In genomic region chr1:24005163-24005562, GRCh38 we compare ENCODE assay signal across 22 cellular contexts. TPM values are rescaled to one million over a fixed set of nuclear protein-coding genes. Genes with fewer than 3 reads are reported as not detected.
DNase-seq lines count a peak whose midpoint lies in the region; ATAC-seq, FAIRE-seq and TF ChIP-seq lines count a peak whose summit lies in the region.
"Had no signal": no experiment of that assay in that cellular context is flagged by ENCODE, and none has a peak within 500 bp of the region (broad histone marks: within the 10 kb centered on the region; RNA-seq: fewer than 3 reads in every experiment).

No MANE protein-coding gene starts in this region.

- TF ChIP-seq POLR2A in HepG2 (IDR thresholded peaks at IDR 0.05; ENCODE audit: insufficient read depth in 1 of 2, low read depth in 2 of 2, low read length in 2 of 2) (no peak), right lobe of liver (IDR thresholded peaks at IDR 0.05) (no peak), H1 (IDR thresholded peaks at IDR 0.05; ENCODE audit: control extremely low read depth in 1 of 2, low read depth in 2 of 2, low read length in 2 of 2) (no peak)

- H3K56ac ChIP-seq in H1 (replicated peaks; ENCODE audit: insufficient read length, low read depth, low read length) (no peak overlapping the region), mesendoderm (ENCODE audit: low read length) (no peak overlapping the region)

- H3K27me3 Mint-ChIP-seq in neural progenitor cell (ENCODE audit: insufficient read depth, low read depth): peaks cover 10% of the 10 kb centered on the region

- no peak overlapping the region for H4K91ac ChIP-seq in H1 (replicated peaks; ENCODE audit: insufficient read length, low read length)

- H3K79me1 ChIP-seq in H1 (ENCODE audit: low read depth, low read length) (no peaks in the 10 kb centered on the region), mesendoderm (ENCODE audit: low read length) (no peaks in the 10 kb centered on the region)

- peaks cover 3% of the 10 kb centered on the region for H3K9me3 Mint-ChIP-seq in neural progenitor cell
- H3K9me3 Mint-ChIP-seq: CD4-positive, alpha-beta T cell; CD8-positive, alpha-beta T cell had no signal

- H2BK20ac ChIP-seq in H1 (ENCODE audit: low read length): peak overlapping the region; percentile 55; the same call in 1 of the 2 replicates

- H4K20me1 ChIP-seq in HepG2 (ENCODE audit: insufficient read depth, low read length): no peaks in the 10 kb centered on the region
- H4K20me1 ChIP-seq in H1 (replicated peaks in 1 of 2; ENCODE audit: control insufficient read depth in 1 of 2, insufficient read depth in 2 of 2, low read length in 2 of 2): no peaks in the 10 kb centered on the region
- H4K20me1 ChIP-seq in neural progenitor cell (ENCODE audit: low read depth): no peaks in the 10 kb centered on the region
- H4K20me1 ChIP-seq: BLaER1 treated with 17β-estradiol and CSF1 and Interleukin-3, amounts not matched to agents 10 nM and 100 nM had no signal

- no peak for FAIRE-seq in HepG2 (lab: Jason Lieb, UNC)
- FAIRE-seq in H1 (lab: Jason Lieb, UNC): no peak
- FAIRE-seq: A549, D721Med, G401.6, GM12891, GM19239 had no signal

- no peaks in the 10 kb centered on the region for H3K23me2 ChIP-seq in H1 (ENCODE audit: low read depth, low read length)

- no peak overlapping the region for H3K4me3 Mint-ChIP-seq in neural progenitor cell
- H3K4me3 Mint-ChIP-seq: B cell; CD4-positive, alpha-beta T cell; CD8-positive, alpha-beta T cell had no signal

- H4K5ac ChIP-seq in H1 (ENCODE audit: insufficient read length, low read depth, low read length) (no peak overlapping the region), mesendoderm (ENCODE audit: low read length) (no peak overlapping the region)

- H3K4me3 ChIP-seq in HepG2 (replicated peaks in 1 of 3; ENCODE audit: insufficient read depth in 1 of 3, low read depth in 2 of 3, low read length in 3 of 3) (no peak overlapping the region), right lobe of liver (no peak overlapping the region), H1 (ENCODE audit: extremely low read depth in 1 of 4, insufficient read depth in 2 of 4, low read depth in 3 of 4, low read length in 4 of 4) (no peak overlapping the region), neural progenitor cell (no peak overlapping the region), mesendoderm (ENCODE audit: low read length) (no peak overlapping the region)
- H3K4me3 ChIP-seq: A549; BLaER1 treated with 17β-estradiol and CSF1 and Interleukin-3, amounts not matched to agents 10 nM and 100 nM had no signal

- H3K27me3 ChIP-seq in HepG2 (ENCODE audit: control insufficient read depth in 1 of 2, insufficient read depth in 2 of 2, low read length in 2 of 2) (no peaks in the 10 kb centered on the region), right lobe of liver (no peaks in the 10 kb centered on the region), H1 (replicated peaks in 1 of 4; ENCODE audit: control insufficient read depth in 3 of 4, extremely low read depth in 1 of 4, insufficient read depth in 3 of 4, low read length in 3 of 4) (no peaks in the 10 kb centered on the region), neural progenitor cell (no peaks in the 10 kb centered on the region), mesendoderm (ENCODE audit: insufficient read depth, low read length, poor library complexity) (no peaks in the 10 kb centered on the region)
- H3K27me3 ChIP-seq: BLaER1 treated with 17β-estradiol and CSF1 and Interleukin-3, amounts not matched to agents 10 nM and 100 nM had no signal

- no peak overlapping the region for H3K14ac ChIP-seq in H1 (ENCODE audit: insufficient read length)

- H3K36me3 ChIP-seq in HepG2 (replicated peaks in 1 of 2; ENCODE audit: control insufficient read depth in 1 of 2, insufficient read depth in 2 of 2, low read length in 2 of 2) (no peaks in the 10 kb centered on the region), right lobe of liver (no peaks in the 10 kb centered on the region), H1 (ENCODE audit: control insufficient read depth in 2 of 4, insufficient read depth in 4 of 4, low read length in 3 of 4) (no peaks in the 10 kb centered on the region), neural progenitor cell (no peaks in the 10 kb centered on the region), mesendoderm (ENCODE audit: control insufficient read depth, insufficient read depth, low read length) (no peaks in the 10 kb centered on the region)
- H3K36me3 ChIP-seq: BLaER1 treated with 17β-estradiol and CSF1 and Interleukin-3, amounts not matched to agents 10 nM and 100 nM had no signal

- ATAC-seq in HepG2 (no peak), right lobe of liver (no peak)
- ATAC-seq: A549; CD8-positive, alpha-beta T cell had no signal

- H4K8ac ChIP-seq in H1 (ENCODE audit: extremely low read depth, insufficient read depth, low read length): no peak overlapping the region
- no peak overlapping the region for H4K8ac ChIP-seq in mesendoderm (ENCODE audit: low read depth, low read length)

- no peaks in the 10 kb centered on the region for H3K79me2 ChIP-seq in HepG2 (ENCODE audit: insufficient read depth, low read length)
- no peaks in the 10 kb centered on the region for H3K79me2 ChIP-seq in H1 (ENCODE audit: control insufficient read depth in 1 of 2, insufficient read depth in 2 of 2, low read length in 2 of 2)
- H3K79me2 ChIP-seq in neural progenitor cell (ENCODE audit: low read depth): no peaks in the 10 kb centered on the region
- H3K79me2 ChIP-seq in mesendoderm (ENCODE audit: control insufficient read depth, insufficient read depth, low read length): no peaks in the 10 kb centered on the region

- peak overlapping the region; percentile 40 for H2BK12ac ChIP-seq in H1 (ENCODE audit: low read depth, low read length)

- no peak overlapping the region for H3K18ac ChIP-seq in H1 (ENCODE audit: extremely low read depth, low read length)
- no peak overlapping the region for H3K18ac ChIP-seq in mesendoderm (ENCODE audit: low read length)

- intact Hi-C loops in HepG2 (cut with micrococcal nuclease; ENCODE audit: unreplicated experiment): no loop called here
- intact Hi-C loops in right lobe of liver (cut with DNase I): no loop called here

- peak overlapping the region; percentile 85 for H3K27ac Mint-ChIP-seq in neural progenitor cell
- H3K27ac Mint-ChIP-seq: B cell; CD4-positive, alpha-beta T cell; CD8-positive, alpha-beta T cell had no signal

- DNase-seq in HepG2 (ENCODE audit: low spot score) (no peak), right lobe of liver (no peak), H1 (ENCODE audit: low read depth in 1 of 2, low spot score in 2 of 2) (no peak), neural progenitor cell (ENCODE audit: low spot score) (no peak), SIG-M5 (lab: John Stamatoyannopoulos, UW) (no peak), mesendoderm (no peak)
- DNase-seq: AML-193; Caco-2; Calu3; CD4-positive, alpha-beta T cell; CD8-positive, alpha-beta T cell; DMS79 treated with DMSO at 0.1 percent for 48 hours; GF-D8 had no signal

- in situ Hi-C loops in HepG2 (cut with HindIII; ENCODE audit: extremely low pct_ligation_motif_present, low pct_unique_long_range_greater_than_20kb): no loop called here

- POLR2A ChIA-PET in HepG2 (lab: Yijun Ruan, JAX) (interaction anchor here (0.9 to 4.0 kb wide), 2 partner anchors 14 to 16 kb away, joined by 4 to 63 read pairs; no protein-coding TSS in a partner anchor), H1 (lab: Charles Lee; ENCODE audit: partially characterized antibody) (no interaction called here)

- no peak overlapping the region for H3K9ac ChIP-seq in HepG2 (ENCODE audit: insufficient read depth, low read depth, low read length)
- no peak overlapping the region for H3K9ac ChIP-seq in H1 (replicated peaks in 1 of 4; ENCODE audit: extremely low read depth in 1 of 4, low read depth in 3 of 4, low read length in 3 of 4)
- H3K9ac ChIP-seq in neural progenitor cell: no peak overlapping the region
- H3K9ac ChIP-seq in mesendoderm (ENCODE audit: low read length): no peak overlapping the region
- H3K9ac ChIP-seq: BLaER1 treated with 17β-estradiol and CSF1 and Interleukin-3, amounts not matched to agents 10 nM and 100 nM had no signal

- no peak overlapping the region for H2BK5ac ChIP-seq in H1 (ENCODE audit: low read depth, low read length)
- H2BK5ac ChIP-seq in mesendoderm (ENCODE audit: low read length): no peak overlapping the region

- H2BK120ac ChIP-seq in H1 (replicated peaks; ENCODE audit: low read depth, low read length) (no peak overlapping the region), mesendoderm (ENCODE audit: low read depth, low read length) (no peak overlapping the region)

- 93% methylated on average over 3 of the region's 3 CpGs for WGBS in HepG2 (ENCODE audit: low lambda C conversion rate)
- WGBS in right lobe of liver (ENCODE audit: insufficient coverage, low coverage, low lambda C conversion rate, missing lambda C conversion rate): 95% methylated on average over 3 of the region's 3 CpGs
- WGBS in H1 (ENCODE audit: extremely low coverage in 1 of 2, insufficient coverage in 1 of 2, insufficient read length in 1 of 2, insufficient replicate concordance in 2 of 2, low coverage in 1 of 2, low lambda C conversion rate in 2 of 2, missing lambda C conversion rate in 1 of 2), 2 experiments: 95% methylated on average over 3 of the region's 3 CpGs; no CpG with 5 or more reads in 1 of the 2 experiments
- WGBS in mesendoderm (ENCODE audit: extremely low coverage, insufficient coverage, low lambda C conversion rate): no CpG with 5 or more reads among the region's 3 CpGs

- TF ChIP-seq RAD21 in HepG2 (CRISPR knock-in tag; IDR thresholded peaks at IDR 0.05): no peak
- no peak for TF ChIP-seq RAD21 in H1 (IDR thresholded peaks at IDR 0.05 in 1 of 2, conservative IDR thresholded peaks at IDR 0.05 in 1 of 2; ENCODE audit: low read depth in 2 of 2, low read length in 2 of 2)

- H2AFZ ChIP-seq in HepG2 (ENCODE audit: low read length) (no peak overlapping the region), H1 (ENCODE audit: low read length) (no peak overlapping the region), neural progenitor cell (replicated peaks) (no peak overlapping the region)

- peaks cover 12% of the 10 kb centered on the region for H3K4me1 Mint-ChIP-seq in neural progenitor cell

- H3K23ac ChIP-seq in H1 (ENCODE audit: insufficient read length) (no peak overlapping the region), mesendoderm (ENCODE audit: low read length) (no peak overlapping the region)

- peaks cover 2% of the 10 kb centered on the region for H3K36me3 Mint-ChIP-seq in neural progenitor cell
- H3K36me3 Mint-ChIP-seq: CD8-positive, alpha-beta T cell had no signal

- H3K4me2 ChIP-seq in HepG2 (ENCODE audit: low read depth, low read length): no peak overlapping the region
- H3K4me2 ChIP-seq in H1 (ENCODE audit: insufficient read depth in 1 of 2, low read depth in 2 of 2, low read length in 2 of 2): no peak overlapping the region
- H3K4me2 ChIP-seq in neural progenitor cell: no peak overlapping the region
- H3K4me2 ChIP-seq in mesendoderm (ENCODE audit: low read length): no peak overlapping the region
- H3K4me2 ChIP-seq: A549 had no signal

- CTCF ChIA-PET in HepG2 (lab: Yijun Ruan, JAX; ENCODE audit: low intra/inter-chr PET ratio, low total read pairs): no interaction called here
- CTCF ChIA-PET in H1 (lab: Charles Lee; ENCODE audit: partially characterized antibody): interaction anchor here (2.9 kb wide), 1 partner anchor 23 kb away, joined by 14 read pairs; no protein-coding TSS in a partner anchor

- TF ChIP-seq EP300 in HepG2 (IDR thresholded peaks at IDR 0.05; ENCODE audit: low read depth in 2 of 2, low read length in 2 of 2): no peak
- TF ChIP-seq EP300 in HepG2 (CRISPR knock-in tag; IDR thresholded peaks at IDR 0.05; ENCODE audit: borderline replicate concordance): no peak
- TF ChIP-seq EP300 in H1 (IDR thresholded peaks at IDR 0.05; ENCODE audit: borderline replicate concordance in 1 of 2, low read depth in 2 of 2, low read length in 2 of 2): no peak

- H3K27ac ChIP-seq in HepG2 (ENCODE audit: extremely low read length, insufficient read depth, low read length) (no peak overlapping the region), right lobe of liver (no peak overlapping the region), H1 (ENCODE audit: low read depth, low read length) (no peak overlapping the region), neural progenitor cell (no peak overlapping the region), mesendoderm (ENCODE audit: low read depth, low read length) (no peak overlapping the region)
- H3K27ac ChIP-seq: 22Rv1; A549; BLaER1 treated with 17β-estradiol and CSF1 and Interleukin-3, amounts not matched to agents 10 nM and 100 nM; C4-2B had no signal

- H3K9me3 ChIP-seq in HepG2 (ENCODE audit: low read length): no peaks in the 10 kb centered on the region
- no peaks in the 10 kb centered on the region for H3K9me3 ChIP-seq in right lobe of liver
- no peaks in the 10 kb centered on the region for H3K9me3 ChIP-seq in H1 (ENCODE audit: insufficient read depth in 2 of 2, low read depth in 1 of 2, low read length in 1 of 2)
- no peaks in the 10 kb centered on the region for H3K9me3 ChIP-seq in neural progenitor cell (ENCODE audit: low read depth)
- H3K9me3 ChIP-seq: A549, Caco-2 had no signal

- no peak overlapping the region for H2AK5ac ChIP-seq in H1 (ENCODE audit: low read depth, low read length)
- no peak overlapping the region for H2AK5ac ChIP-seq in mesendoderm (ENCODE audit: low read length)

- H3K4me1 ChIP-seq in HepG2 (ENCODE audit: insufficient read depth, low read length) (peaks cover 83% of the 10 kb centered on the region), right lobe of liver (peaks cover 0 to 7% (median 0%) of the 10 kb centered on the region in 4 donors), H1 (replicated peaks in 1 of 4; ENCODE audit: control insufficient read depth in 3 of 4, insufficient read depth in 4 of 4, low read length in 3 of 4) (peaks cover 5 to 13% (median 12%) of the 10 kb centered on the region in 4 experiments), neural progenitor cell (peaks cover 13% of the 10 kb centered on the region), mesendoderm (ENCODE audit: control insufficient read depth, low read depth, low read length) (peaks cover 6% of the 10 kb centered on the region)

- H2BK15ac ChIP-seq in H1 (ENCODE audit: low read length) (no peak overlapping the region), mesendoderm (replicated peaks; ENCODE audit: low read depth) (no peak overlapping the region)

- no TSS peak for BruUV-seq in HepG2 (replicated peaks; lab: Mats Ljungman, UMichigan)

- H3K4ac ChIP-seq in H1 (replicated peaks; ENCODE audit: insufficient read length, low read depth, low read length) (no peak overlapping the region), mesendoderm (ENCODE audit: low read depth, low read length) (no peak overlapping the region)

- H3F3A ChIP-seq in neural progenitor cell (ENCODE audit: low read depth): peaks cover 13% of the 10 kb centered on the region

- TF ChIP-seq CTCF in HepG2 (CRISPR knock-in tag; IDR thresholded peaks at IDR 0.05): no peak
- TF ChIP-seq CTCF in right lobe of liver (IDR thresholded peaks at IDR 0.05): no peak
- TF ChIP-seq CTCF in H1 (IDR thresholded peaks at IDR 0.05; ENCODE audit: control extremely low read depth in 1 of 3, insufficient read depth in 1 of 3, low read depth in 1 of 3, low read length in 3 of 3): no peak
- no peak for TF ChIP-seq CTCF in neural progenitor cell (IDR thresholded peaks at IDR 0.05)

RNA-seq across cellular contexts. Expression of gene SRSF10, which starts 25.0 kb away (rescaled TPM):
- total RNA-seq in HepG2 (2016; rRNA removed; fragmentation: Illumina TruSeq; extraction: Trizol): 156 and 186 TPM in 2 replicates
- total RNA-seq in HepG2 (2016; cell fraction: cytosol; rRNA removed; fragmentation: Illumina TruSeq; extraction: Trizol; ENCODE audit: low read depth): 14.0 and 16.3 TPM in 2 replicates
- total RNA-seq in HepG2 (2016; cell fraction: insoluble cytoplasmic fraction; rRNA removed; fragmentation: Illumina TruSeq; extraction: Trizol): 155 and 183 TPM in 2 replicates
- 44.1 and 51.2 TPM in 2 replicates for total RNA-seq in HepG2 (2016; cell fraction: membrane; rRNA removed; fragmentation: Illumina TruSeq; extraction: Trizol)
- total RNA-seq in HepG2 (2016; cell fraction: nucleus; rRNA removed; fragmentation: Illumina TruSeq; extraction: Trizol): 358 and 375 TPM in 2 replicates
- 98.2 and 126 TPM in 2 replicates for polyA plus RNA-seq in HepG2 (2011; rRNA removed)
- polyA plus RNA-seq in HepG2 (2011; cell fraction: cytosol; rRNA removed): 56.6 and 58.5 TPM in 2 replicates
- 190 and 202 TPM in 2 replicates for polyA plus RNA-seq in HepG2 (2011; cell fraction: nucleus; rRNA removed)
- polyA plus RNA-seq in HepG2 (2012): 75.4 and 108 TPM in 2 replicates
- polyA plus RNA-seq in HepG2 (2016; cell fraction: cytosol; fragmentation: Illumina TruSeq; extraction: Trizol; ENCODE audit: low read depth): 14.3 and 14.6 TPM in 2 replicates
- 176 and 184 TPM in 2 replicates for polyA plus RNA-seq in HepG2 (2016; cell fraction: insoluble cytoplasmic fraction; fragmentation: Illumina TruSeq; extraction: Trizol; ENCODE audit: low read depth)
- 31.3 and 32.4 TPM in 2 replicates for polyA plus RNA-seq in HepG2 (2016; cell fraction: membrane; fragmentation: Illumina TruSeq; extraction: Trizol; ENCODE audit: low read depth)
- polyA plus RNA-seq in HepG2 (2016; cell fraction: nucleus; fragmentation: Illumina TruSeq; extraction: Trizol; ENCODE audit: insufficient read depth, low read depth): 441 and 449 TPM in 2 replicates
- polyA minus RNA-seq in HepG2 (2011; rRNA and poly(A)+ RNA removed; ENCODE audit: low replicate concordance): 105 and 142 TPM in 2 replicates
- 33.1 and 43.0 TPM in 2 replicates for polyA minus RNA-seq in HepG2 (2011; cell fraction: cytosol; rRNA and poly(A)+ RNA removed)
- polyA minus RNA-seq in HepG2 (2011; cell fraction: nucleus; rRNA and poly(A)+ RNA removed): 554 and 606 TPM in 2 replicates
- 10 to 100 TPM; 30.6 to 51.5 (median 43.1) TPM for total RNA-seq in right lobe of liver
- 194 TPM in 2 replicates for total RNA-seq in H1 (2021; fragmentation: NEBNext Ultra II Directional; extraction: Animal tissue kit (Norgen Biotek cat#: 25700))
- 155 and 164 TPM in 2 replicates for polyA plus RNA-seq in H1 (2011; rRNA removed)
- 199 TPM for polyA plus RNA-seq in H1 (2011; cell fraction: cytosol; rRNA removed)
- 110 TPM for polyA plus RNA-seq in H1 (2011; cell fraction: nucleus; rRNA removed)
- polyA plus RNA-seq in H1 (2012, experiment 1 of 2): 121 to 182 TPM (median 137 TPM) in 4 replicates
- 18.2 TPM for polyA plus RNA-seq in H1 (2012, experiment 2 of 2)
- 130 TPM for polyA plus RNA-seq in H1 (2013, experiment 1 of 2)
- 120 TPM for polyA plus RNA-seq in H1 (2013, experiment 2 of 2)
- 134 and 159 TPM in 2 replicates for polyA minus RNA-seq in H1 (2011; rRNA and poly(A)+ RNA removed)
- polyA minus RNA-seq in H1 (2011; cell fraction: cytosol; rRNA and poly(A)+ RNA removed): 126 TPM
- 255 TPM for polyA minus RNA-seq in H1 (2011; cell fraction: nucleus; rRNA and poly(A)+ RNA removed)
- total RNA-seq in neural progenitor cell (ENCODE audit: low replicate concordance): 161 and 219 TPM in 2 replicates
- polyA plus RNA-seq in mesendoderm (2013, experiment 1 of 2): 150 TPM
- 150 TPM for polyA plus RNA-seq in mesendoderm (2013, experiment 2 of 2)

RNA-seq across cellular contexts. Expression of gene PNRC2, which starts 45.5 kb away (rescaled TPM):
- total RNA-seq in HepG2 (2016; rRNA removed; fragmentation: Illumina TruSeq; extraction: Trizol) (97.5 and 159 TPM in 2 replicates), right lobe of liver (10 to 100 TPM; 24.3 to 41.2 (median 33.4) TPM), neural progenitor cell (ENCODE audit: low replicate concordance) (258 and 365 TPM in 2 replicates)
- total RNA-seq in HepG2 (2016; cell fraction: cytosol; rRNA removed; fragmentation: Illumina TruSeq; extraction: Trizol; ENCODE audit: low read depth): 18.3 and 19.0 TPM in 2 replicates
- 101 and 179 TPM in 2 replicates for total RNA-seq in HepG2 (2016; cell fraction: insoluble cytoplasmic fraction; rRNA removed; fragmentation: Illumina TruSeq; extraction: Trizol)
- total RNA-seq in HepG2 (2016; cell fraction: membrane; rRNA removed; fragmentation: Illumina TruSeq; extraction: Trizol): 54.8 and 63.8 TPM in 2 replicates
- total RNA-seq in HepG2 (2016; cell fraction: nucleus; rRNA removed; fragmentation: Illumina TruSeq; extraction: Trizol): 74.0 and 87.3 TPM in 2 replicates
- polyA plus RNA-seq in HepG2 (2011; rRNA removed) (53.3 and 74.9 TPM in 2 replicates), H1 (2011; rRNA removed) (57.5 and 84.0 TPM in 2 replicates)
- polyA plus RNA-seq in HepG2 (2011; cell fraction: cytosol; rRNA removed): 64.3 and 67.0 TPM in 2 replicates
- polyA plus RNA-seq in HepG2 (2011; cell fraction: nucleus; rRNA removed): 36.2 and 45.0 TPM in 2 replicates
- 62.0 and 72.8 TPM in 2 replicates for polyA plus RNA-seq in HepG2 (2012)
- polyA plus RNA-seq in HepG2 (2016; cell fraction: cytosol; fragmentation: Illumina TruSeq; extraction: Trizol; ENCODE audit: low read depth): 10.2 and 11.9 TPM in 2 replicates
- polyA plus RNA-seq in HepG2 (2016; cell fraction: insoluble cytoplasmic fraction; fragmentation: Illumina TruSeq; extraction: Trizol; ENCODE audit: low read depth): 149 and 168 TPM in 2 replicates
- 36.4 and 37.2 TPM in 2 replicates for polyA plus RNA-seq in HepG2 (2016; cell fraction: membrane; fragmentation: Illumina TruSeq; extraction: Trizol; ENCODE audit: low read depth)
- 100 and 101 TPM in 2 replicates for polyA plus RNA-seq in HepG2 (2016; cell fraction: nucleus; fragmentation: Illumina TruSeq; extraction: Trizol; ENCODE audit: insufficient read depth, low read depth)
- polyA minus RNA-seq in HepG2 (2011; rRNA and poly(A)+ RNA removed; ENCODE audit: low replicate concordance): 64.4 and 79.4 TPM in 2 replicates
- 46.1 and 65.6 TPM in 2 replicates for polyA minus RNA-seq in HepG2 (2011; cell fraction: cytosol; rRNA and poly(A)+ RNA removed)
- 53.8 and 57.3 TPM in 2 replicates for polyA minus RNA-seq in HepG2 (2011; cell fraction: nucleus; rRNA and poly(A)+ RNA removed)
- 139 and 147 TPM in 2 replicates for total RNA-seq in H1 (2021; fragmentation: NEBNext Ultra II Directional; extraction: Animal tissue kit (Norgen Biotek cat#: 25700))
- 101 TPM for polyA plus RNA-seq in H1 (2011; cell fraction: cytosol; rRNA removed)
- 31.5 TPM for polyA plus RNA-seq in H1 (2011; cell fraction: nucleus; rRNA removed)
- 65.3 to 149 TPM (median 106 TPM) in 4 replicates for polyA plus RNA-seq in H1 (2012, experiment 1 of 2)
- polyA plus RNA-seq in H1 (2012, experiment 2 of 2): 9.4 TPM
- 110 TPM for polyA plus RNA-seq in H1 (2013, experiment 1 of 2)
- 114 TPM for polyA plus RNA-seq in H1 (2013, experiment 2 of 2)
- 51.1 and 57.6 TPM in 2 replicates for polyA minus RNA-seq in H1 (2011; rRNA and poly(A)+ RNA removed)
- 65.0 TPM for polyA minus RNA-seq in H1 (2011; cell fraction: cytosol; rRNA and poly(A)+ RNA removed)
- 36.4 TPM for polyA minus RNA-seq in H1 (2011; cell fraction: nucleus; rRNA and poly(A)+ RNA removed)
- 146 TPM for polyA plus RNA-seq in mesendoderm (2013, experiment 1 of 2)
- polyA plus RNA-seq in mesendoderm (2013, experiment 2 of 2): 145 TPM
